Comparison of ENCODE assay signal across 10 cellular contexts in the genomic region with DNA sequence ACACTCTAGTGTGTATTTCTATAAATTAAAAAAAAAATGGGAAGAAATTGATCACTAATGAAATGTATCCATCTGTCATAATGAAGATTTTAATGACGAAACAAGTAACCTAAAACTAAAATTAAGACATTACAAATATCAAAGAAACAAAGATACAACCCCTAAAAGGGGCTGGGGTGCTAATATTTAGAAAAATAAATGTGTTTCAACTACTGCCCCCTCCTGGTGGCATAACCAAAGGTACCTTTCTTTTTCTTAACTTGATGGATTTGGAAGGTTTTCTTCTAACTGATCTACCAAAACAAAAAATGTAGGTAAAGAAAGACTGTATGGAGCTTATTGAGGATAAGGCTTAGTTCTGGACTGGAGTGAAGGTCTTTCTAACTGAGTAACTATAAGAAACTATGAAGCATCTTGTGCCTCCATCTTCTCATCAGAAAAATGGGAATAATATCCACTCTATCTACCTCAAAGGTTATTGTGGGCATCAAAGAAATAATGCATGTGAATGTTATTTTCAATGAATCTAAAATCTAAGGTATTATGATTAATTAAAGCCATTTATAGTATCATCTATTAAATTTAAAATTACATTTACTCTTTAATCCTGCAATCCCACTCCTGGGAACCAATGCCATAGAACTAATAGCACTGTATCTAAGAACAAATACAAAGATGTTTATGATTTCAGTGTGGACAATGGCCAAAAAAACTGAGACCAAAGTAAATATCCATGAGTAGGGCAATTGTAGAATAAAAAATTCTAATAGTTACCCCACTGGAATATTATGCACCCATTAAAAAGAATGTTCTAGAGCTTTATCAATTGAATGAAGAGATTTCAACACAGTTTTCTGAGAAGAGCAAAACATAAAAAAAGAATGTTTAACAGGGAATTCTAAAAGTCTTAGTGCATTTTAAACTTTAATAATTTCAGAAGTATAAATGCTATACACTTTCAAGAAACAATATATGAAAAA.
A peak's percentile ranks its signal among the peaks of the same experiment; 100 is the strongest.
DNase-seq lines count a peak whose midpoint lies in the region; ATAC-seq and TF ChIP-seq lines count a peak whose summit lies in the region.
"Had no signal": no experiment of that assay in that cellular context is flagged by ENCODE, and none has a peak within 500 bp of the region (broad histone marks: within the 10 kb centered on the region; RNA-seq: fewer than 3 reads in every experiment).

No MANE protein-coding gene starts in this region.

- ATAC-seq in left cardiac atrium (no peak), HG03432 (IDR thresholded peaks at IDR 0.05; ENCODE audit: unreplicated experiment) (no peak)

- H3K36me3 ChIP-seq in cardiac muscle cell (no peaks in the 10 kb centered on the region), OCI-LY7 (ENCODE audit: insufficient read depth, low read length) (peaks cover 51% of the 10 kb centered on the region), tibial artery (no peaks in the 10 kb centered on the region)

- no peaks in the 10 kb centered on the region for H3K9me3 ChIP-seq in cardiac muscle cell (ENCODE audit: low read depth)
- H3K9me3 ChIP-seq in OCI-LY7 (ENCODE audit: low read length) = no peaks in the 10 kb centered on the region; the same call in 1 of the 2 replicates
- H3K9me3 ChIP-seq in tibial artery = no peaks in the 10 kb centered on the region

- TF ChIP-seq CTCF in cardiac muscle cell (IDR thresholded peaks at IDR 0.05; ENCODE audit: low read depth, low read length) = peak; percentile 48
- peak; percentile 83 for TF ChIP-seq CTCF in OCI-LY7 (conservative IDR thresholded peaks at IDR 0.05; ENCODE audit: low read length)
- TF ChIP-seq CTCF in epithelial cell of esophagus (IDR thresholded peaks at IDR 0.05; ENCODE audit: insufficient read depth, low read depth, low read length, missing control alignments) = peak; percentile 39
- peak; percentile 23 to 26 for TF ChIP-seq CTCF in tibial artery (IDR thresholded peaks at IDR 0.05)

- peaks cover 41% of the 10 kb centered on the region for H3K4me1 ChIP-seq in cardiac muscle cell (ENCODE audit: low read depth)
- H3K4me1 ChIP-seq in OCI-LY7 (ENCODE audit: insufficient read depth, low read length, poor library complexity, severe bottlenecking) = peaks cover 36% of the 10 kb centered on the region
- H3K4me1 ChIP-seq in tibial artery = peaks cover 0 to 23% (median 11%) of the 10 kb centered on the region in 4 donors

- POLR2A ChIA-PET in OCI-LY7 (lab: Charles Lee) = interaction anchor here (0.5 to 2.3 kb wide), 4 partner anchors 9 to 361 kb away, joined by 3 to 7 read pairs (median 4); no protein-coding TSS in a partner anchor

- H3K4me3 ChIP-seq in cardiac muscle cell (no peak overlapping the region), OCI-LY7 (ENCODE audit: low read depth, low read length, poor library complexity, severe bottlenecking) (no peak overlapping the region), epithelial cell of esophagus (ENCODE audit: low read length) (no peak overlapping the region), tibial artery (no peak overlapping the region)

- BruUV-seq in OCI-LY7 (replicated peaks; lab: Mats Ljungman, UMichigan) = no TSS peak

- H3K27ac ChIP-seq in cardiac muscle cell (no peak overlapping the region), OCI-LY7 (ENCODE audit: low read depth, low read length, poor library complexity, severe bottlenecking) (no peak overlapping the region), tibial artery (no peak overlapping the region), caudate nucleus (ENCODE audit: low read depth, low read length) (no peak overlapping the region)

- DNase-seq in cardiac muscle cell (ENCODE audit: low read depth in 1 of 2, low spot score in 1 of 2) (peak in 1 of 2 donors; percentile 21), left cardiac atrium (no peak), OCI-LY7 (ENCODE audit: low spot score) (no peak), epithelial cell of esophagus (ENCODE audit: low read depth) (no peak), tibial artery (no peak), caudate nucleus (lab: John Stamatoyannopoulos, UW) (no peak), NCI-H1694 treated with DMSO at 0.1 percent for 48 hours (lab: John Stamatoyannopoulos, UW) (no peak)
- DNase-seq: head of caudate nucleus, NCI-H226 had no signal

- no peak overlapping the region for H3K4me2 ChIP-seq in OCI-LY7 (ENCODE audit: low read length)

- no peaks in the 10 kb centered on the region for H3K27me3 ChIP-seq in cardiac muscle cell
- no peaks in the 10 kb centered on the region for H3K27me3 ChIP-seq in tibial artery

- H4K20me1 ChIP-seq in OCI-LY7 (ENCODE audit: insufficient read depth, low read length) = peaks cover 10% of the 10 kb centered on the region

- H2AFZ ChIP-seq in OCI-LY7 (ENCODE audit: low read length) = no peak overlapping the region

- CTCF ChIA-PET in OCI-LY7 (lab: Charles Lee; ENCODE audit: unreplicated experiment) = no interaction called here

- H3K9me2 ChIP-seq in OCI-LY7 (ENCODE audit: insufficient read depth, low read length) = no peaks in the 10 kb centered on the region

- H3K79me2 ChIP-seq in OCI-LY7 (ENCODE audit: insufficient read depth, low read depth, low read length) = peaks cover 84% of the 10 kb centered on the region; the same call in 1 of the 2 replicates

- intact Hi-C loops in left cardiac atrium (cut with DNase I) = no loop called here
- intact Hi-C loops in OCI-LY7 (cut with micrococcal nuclease; ENCODE audit: unreplicated experiment) = loop anchor here (2.0 to 10.0 kb wide), 2 partner anchors 239 to 295 kb away; no protein-coding TSS in a partner anchor
- intact Hi-C loops in tibial artery (cut with DNase I; ENCODE audit: low total_unique reads) = no loop called here

Comparison
In these comparisons a context has a peak if more than half of its experiments do, and no peak if none do; other contexts are left out.
1. CTCF ChIP-seq: peak in every context shown above with its lines; median percentile 83 in OCI-LY7; 48 in cardiac muscle cell; 39 in epithelial cell of esophagus; 24 in tibial artery.